Comparison of ENCODE assay signal across 2 cellular contexts in genomic region chr1:184195722-184196121, GRCh38.
DNase-seq lines count a peak whose midpoint lies in the region; ATAC-seq, FAIRE-seq and TF ChIP-seq lines count a peak whose summit lies in the region.
"Not testable (repeated sequence)": the region's sequence is repeated elsewhere in the genome, so short reads cannot be mapped to it uniquely, and the experiment has no call there.

No MANE protein-coding gene starts in this region.

- TF ChIP-seq EP300 in K562 (IDR thresholded peaks at IDR 0.05; ENCODE audit: low read length), result not testable (repeated sequence)

- POLR2A ChIA-PET in HEK293 (lab: Yijun Ruan, JAX), result not testable (repeated sequence)
- POLR2A ChIA-PET in K562 (lab: Yijun Ruan, JAX), result interaction anchor here (1.3 kb wide), 1 partner anchor 15 kb away, joined by 3 read pairs; no protein-coding TSS in a partner anchor

- not testable (repeated sequence) for FAIRE-seq in K562 (lab: Jason Lieb, UNC)

- not testable (repeated sequence) for TF ChIP-seq RAD21 in K562 (CRISPR knock-in tag; conservative IDR thresholded peaks at IDR 0.05 in 1 of 2, IDR thresholded peaks at IDR 0.05 in 1 of 2)

- H3K27me3 ChIP-seq in K562 (ENCODE audit: control insufficient read depth in 2 of 2, insufficient read depth in 2 of 2, low read length in 2 of 2), result peaks cover 6 to 15% of the 10 kb centered on the region in 2 experiments; a peak in 4 of 5 replicates

- 7% methylated on average over 2 of the region's 2 CpGs for WGBS in K562 (ENCODE audit: insufficient coverage, low coverage, missing lambda C conversion rate)

- H3K79me2 ChIP-seq in K562 (ENCODE audit: control insufficient read depth, insufficient read depth, low read length), result not testable (repeated sequence)

- in situ Hi-C loops in K562 (cut with MboI), result not testable (repeated sequence)

- intact Hi-C loops in K562 (cut with micrococcal nuclease), result not testable (repeated sequence)

- TF ChIP-seq POLR2A in K562 (conservative IDR thresholded peaks at IDR 0.05), result not testable (repeated sequence)

- not testable (repeated sequence) for H3K4me2 ChIP-seq in K562 (ENCODE audit: insufficient read depth, low read length)

- not testable (repeated sequence) for H3K4me3 ChIP-seq in HEK293 (ENCODE audit: low read depth, low read length); K562

- H3K9me3 ChIP-seq in HEK293 (ENCODE audit: control insufficient read depth, insufficient read depth, low read depth, low read length); K562 (replicated peaks; ENCODE audit: control insufficient read depth, insufficient read depth, low read depth, low read length): not testable (repeated sequence)

- not testable (repeated sequence) for H4K20me1 ChIP-seq in K562 (replicated peaks; ENCODE audit: control insufficient read depth, insufficient read depth, low read length)

- H3K9ac ChIP-seq in K562 (ENCODE audit: insufficient read depth in 1 of 2, low read depth in 2 of 2, low read length in 2 of 2), result not testable (repeated sequence)

- CTCF ChIA-PET in HEK293 (lab: Yijun Ruan, JAX), result interaction anchor here (1.4 kb wide), 1 partner anchor 26 kb away, joined by 3 read pairs; no protein-coding TSS in a partner anchor
- CTCF ChIA-PET in K562 (lab: Yijun Ruan, JAX; ENCODE audit: low intra/inter-chr PET ratio), result not testable (repeated sequence)

- DNase-seq in K562 (ENCODE audit: extremely low read depth in 1 of 4, low spot score in 3 of 4), result not testable (repeated sequence)

- not testable (repeated sequence) for BruUV-seq in K562 (replicated peaks; lab: Mats Ljungman, UMichigan)

- not testable (repeated sequence) for TF ChIP-seq CTCF in HEK293 (tag by site-specific recombination; IDR thresholded peaks at IDR 0.05); K562 (IDR thresholded peaks at IDR 0.05 in 2 of 3, conservative IDR thresholded peaks at IDR 0.05 in 1 of 3; ENCODE audit: insufficient read depth in 2 of 3, low read depth in 1 of 3, low read length in 3 of 3)

- H3K9me1 ChIP-seq in K562 (ENCODE audit: control insufficient read depth, insufficient read depth, low read length), result not testable (repeated sequence)

- H3K4me1 ChIP-seq in HEK293 (ENCODE audit: control insufficient read depth, insufficient read depth, low read length); K562 (replicated peaks in 1 of 2; ENCODE audit: control insufficient read depth in 2 of 2, insufficient read depth in 2 of 2, low read length in 2 of 2): not testable (repeated sequence)

- H3K36me3 ChIP-seq in HEK293 (ENCODE audit: control insufficient read depth in 2 of 2, insufficient read depth in 1 of 2, low read length in 2 of 2); K562 (ENCODE audit: control insufficient read depth, insufficient read depth, low read length): not testable (repeated sequence)

- ATAC-seq in K562, result not testable (repeated sequence)

- H3K27ac ChIP-seq in HEK293 (ENCODE audit: extremely low read depth, low read depth, low read length); K562 (ENCODE audit: extremely low read depth, low read depth, low read length): not testable (repeated sequence)

- H2AFZ ChIP-seq in K562 (ENCODE audit: low read depth, low read length), result not testable (repeated sequence)

TF ChIP-seq in HEK293, 187 proteins besides CTCF, POLR2A, EP300 and RAD21:
- TF ChIP-seq ZNF146 (tag by site-specific recombination; IDR thresholded peaks at IDR 0.05), result peak; percentile 79
- 0 out of 2 replicates have a peak, but pooled peaks have one; percentile 31 for TF ChIP-seq ZNF580 (tag by site-specific recombination; IDR thresholded peaks at IDR 0.05)

TF ChIP-seq in K562, 482 proteins besides CTCF, POLR2A, EP300 and RAD21:
- TF ChIP-seq ZNF146 (CRISPR knock-in tag; IDR thresholded peaks at IDR 0.05; ENCODE audit: unreplicated experiment) (peak; percentile 84), RBM25 (IDR thresholded peaks at IDR 0.05; ENCODE audit: low read depth, low read length, severe bottlenecking) (peak; percentile 33)
